In the genomic region with DNA sequence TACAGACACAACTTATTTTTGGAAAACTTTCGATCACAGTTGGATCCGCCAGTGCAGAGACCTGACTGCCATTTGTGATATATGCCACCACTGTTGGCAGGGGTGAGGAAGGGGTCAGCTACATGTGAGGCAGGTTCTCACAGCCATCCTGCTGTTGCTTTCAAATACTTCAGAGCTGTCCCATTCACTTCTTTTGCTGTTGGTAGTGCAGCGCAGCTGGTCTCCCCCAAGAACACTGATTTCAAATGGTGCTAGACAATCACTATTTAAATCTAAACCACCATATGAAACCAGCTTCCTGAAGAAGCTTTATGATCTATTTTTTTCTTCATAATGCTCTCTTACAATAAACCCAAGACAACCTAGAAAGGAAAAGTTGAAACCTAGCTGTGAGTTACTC, we compare ENCODE assay signal across 18 cellular contexts.
DNase-seq lines count a peak whose midpoint lies in the region; ATAC-seq, FAIRE-seq and TF ChIP-seq lines count a peak whose summit lies in the region.
"Had no signal": no experiment of that assay in that cellular context is flagged by ENCODE, and none has a peak within 500 bp of the region (broad histone marks: within the 10 kb centered on the region; RNA-seq: fewer than 3 reads in every experiment).

No MANE protein-coding gene starts in this region.

- no peak for DNase-seq in stimulated activated naive CD8-positive, alpha-beta T cell treated with anti-CD3 and anti-CD28 coated beads, Interleukin-15, Interleukin-2, amounts not matched to agents 100 U/mL and 50 U/mL, for 24 hours
- DNase-seq in SK-MEL-5 (ENCODE audit: low read depth, low spot score) = peak; percentile 8
- DNase-seq in endothelial cell of umbilical vein (ENCODE audit: low read depth, low spot score) = no peak
- DNase-seq in activated CD4-positive, CD25-positive, alpha-beta regulatory T cell treated with anti-CD3 and anti-CD28 coated beads, Interleukin-2, amount 50 U/mL, for 72 hours = no peak
- DNase-seq in HT-29 (ENCODE audit: low spot score) = no peak
- no peak for DNase-seq in SIG-M5 (lab: John Stamatoyannopoulos, UW)
- no peak for DNase-seq in trophoblast cell
- DNase-seq: activated B cell treated with CpG ODN at 0.5 μM for 24 hours; H7; KBM-7; mucosa of descending colon; MV-4-11; NCI-H2081; NCI-H510A treated with DMSO at 0.1 percent for 48 hours; Right ventricle myocardium superior; stimulated activated naive CD4-positive, alpha-beta T cell; upper lobe of left lung had no signal

- TF ChIP-seq CTCF in endothelial cell of umbilical vein (IDR thresholded peaks at IDR 0.05; ENCODE audit: extremely low read depth in 1 of 2, insufficient read depth in 1 of 2, low read depth in 1 of 2, low read length in 2 of 2) = no peak

- H3K9ac ChIP-seq in endothelial cell of umbilical vein (replicated peaks; ENCODE audit: extremely low read depth, insufficient read depth, low read length) = no peak overlapping the region
- H3K9ac ChIP-seq in trophoblast cell (ENCODE audit: low read length) = no peak overlapping the region

- H3K27me3 Mint-ChIP-seq in stimulated activated naive CD8-positive, alpha-beta T cell treated with anti-CD3 and anti-CD28 coated beads, Interleukin-15, Interleukin-2, amounts not matched to agents 100 ng/mL and 50 ng/mL, for 24 hours = no peaks in the 10 kb centered on the region
- H3K27me3 Mint-ChIP-seq: activated B cell treated with CpG ODN at 0.5 μM for 24 hours had no signal

- no peak overlapping the region for H3K4me2 ChIP-seq in endothelial cell of umbilical vein (ENCODE audit: insufficient read depth, low read length)
- H3K4me2 ChIP-seq in trophoblast cell (ENCODE audit: low read length) = no peak overlapping the region

- H3K27ac ChIP-seq in endothelial cell of umbilical vein (ENCODE audit: insufficient read depth, low read depth, low read length) (no peak overlapping the region), trophoblast cell (ENCODE audit: low read depth, low read length) (no peak overlapping the region)

- H3K27me3 ChIP-seq in endothelial cell of umbilical vein (ENCODE audit: control insufficient read depth in 2 of 2, insufficient read depth in 2 of 2, low read length in 2 of 2) (no peaks in the 10 kb centered on the region), trophoblast cell (ENCODE audit: insufficient read depth, low read length) (no peaks in the 10 kb centered on the region)
- H3K27me3 ChIP-seq: upper lobe of left lung had no signal

- peaks cover 80% of the 10 kb centered on the region for H3K79me2 ChIP-seq in endothelial cell of umbilical vein (ENCODE audit: control insufficient read depth, insufficient read depth, low read length)
- no peaks in the 10 kb centered on the region for H3K79me2 ChIP-seq in trophoblast cell (ENCODE audit: control insufficient read depth, insufficient read depth, low read length, poor library complexity)

- H3K36me3 ChIP-seq in endothelial cell of umbilical vein (ENCODE audit: control insufficient read depth in 2 of 2, extremely low read depth in 1 of 2, insufficient read depth in 2 of 2, low read length in 2 of 2) (peaks cover 23 to 48% of the 10 kb centered on the region in 2 experiments), trophoblast cell (ENCODE audit: control insufficient read depth in 1 of 2, insufficient read depth in 2 of 2, low read length in 2 of 2) (no peaks in the 10 kb centered on the region)

- no peak overlapping the region for H4K91ac ChIP-seq in trophoblast cell (ENCODE audit: low read depth, low read length)

- FAIRE-seq in endothelial cell of umbilical vein (lab: Jason Lieb, UNC) = no peak

- H3K36me3 Mint-ChIP-seq in stimulated activated naive CD8-positive, alpha-beta T cell treated with anti-CD3 and anti-CD28 coated beads, Interleukin-15, Interleukin-2, amounts not matched to agents 100 ng/mL and 50 ng/mL, for 24 hours (ENCODE audit: low read depth) = peaks cover 89% of the 10 kb centered on the region

- H3K18ac ChIP-seq in trophoblast cell (ENCODE audit: low read length) = no peak overlapping the region

- H3K4me3 ChIP-seq in endothelial cell of umbilical vein (replicated peaks in 1 of 3; ENCODE audit: insufficient read depth in 1 of 3, low read depth in 1 of 3, low read length in 3 of 3) (no peak overlapping the region), trophoblast cell (ENCODE audit: low read depth, low read length) (no peak overlapping the region)
- H3K4me3 ChIP-seq: mucosa of descending colon, upper lobe of left lung had no signal

- no CpG with 5 or more reads among the region's 3 CpGs for WGBS in trophoblast cell (ENCODE audit: extremely low coverage, insufficient coverage, insufficient read length)

- H3K23ac ChIP-seq in trophoblast cell (ENCODE audit: low read length) = no peak overlapping the region

- H3K9me1 ChIP-seq in endothelial cell of umbilical vein (replicated peaks; ENCODE audit: control insufficient read depth, extremely low read depth, insufficient read depth, low read length) = no peaks in the 10 kb centered on the region

- in situ Hi-C loops in SK-MEL-5 (cut with HindIII; ENCODE audit: low pct_unique_long_range_greater_than_20kb, low sequenced_read_pairs) = no loop called here

- H2BK120ac ChIP-seq in trophoblast cell (ENCODE audit: insufficient read depth, low read length, poor library complexity) = no peak overlapping the region

- no peak overlapping the region for H4K8ac ChIP-seq in trophoblast cell (ENCODE audit: low read depth, low read length)

- H2AK5ac ChIP-seq in trophoblast cell (ENCODE audit: low read length) = no peak overlapping the region

- no peak overlapping the region for H4K12ac ChIP-seq in trophoblast cell (ENCODE audit: low read depth, low read length)

- peaks cover 7% of the 10 kb centered on the region for H4K20me1 ChIP-seq in endothelial cell of umbilical vein (replicated peaks; ENCODE audit: control insufficient read depth, extremely low read depth, insufficient read depth, low read length)

- H3K4me1 Mint-ChIP-seq in stimulated activated naive CD8-positive, alpha-beta T cell treated with anti-CD3 and anti-CD28 coated beads, Interleukin-15, Interleukin-2, amounts not matched to agents 100 ng/mL and 50 ng/mL, for 24 hours (ENCODE audit: low read depth) = peaks cover 32% of the 10 kb centered on the region

- no peak overlapping the region for H2BK5ac ChIP-seq in trophoblast cell (ENCODE audit: low read depth, low read length, poor library complexity)

- H3K9me3 Mint-ChIP-seq in stimulated activated naive CD8-positive, alpha-beta T cell treated with anti-CD3 and anti-CD28 coated beads, Interleukin-15, Interleukin-2, amounts not matched to agents 100 ng/mL and 50 ng/mL, for 24 hours = no peaks in the 10 kb centered on the region
- H3K9me3 Mint-ChIP-seq: activated B cell treated with CpG ODN at 0.5 μM for 24 hours had no signal

- TF ChIP-seq POLR2A in endothelial cell of umbilical vein (IDR thresholded peaks at IDR 0.05; ENCODE audit: low read depth, low read length) = no peak

- no peak overlapping the region for H3K4me3 Mint-ChIP-seq in stimulated activated naive CD8-positive, alpha-beta T cell treated with anti-CD3 and anti-CD28 coated beads, Interleukin-15, Interleukin-2, amounts not matched to agents 100 ng/mL and 50 ng/mL, for 24 hours
- H3K4me3 Mint-ChIP-seq: activated B cell treated with CpG ODN at 0.5 μM for 24 hours had no signal

- no peak for ATAC-seq in stimulated activated naive CD8-positive, alpha-beta T cell treated with anti-CD3 and anti-CD28 coated beads, Interleukin-15, Interleukin-2, amounts not matched to agents 100 U/mL and 50 U/mL, for 24 hours
- ATAC-seq: mucosa of descending colon had no signal

- CTCF ChIA-PET in endothelial cell of umbilical vein (lab: Charles Lee) = interaction anchor here (0.9 to 1.3 kb wide), 2 partner anchors 9 to 163 kb away, joined by 3 to 4 read pairs; no protein-coding TSS in a partner anchor

- H3K9me3 ChIP-seq in endothelial cell of umbilical vein (replicated peaks; ENCODE audit: control insufficient read depth, insufficient read depth, low read length) (no peaks in the 10 kb centered on the region), trophoblast cell (ENCODE audit: insufficient read depth, low read depth, low read length) (no peaks in the 10 kb centered on the region)
- H3K9me3 ChIP-seq: mucosa of descending colon, upper lobe of left lung had no signal

- no TSS peak for BruUV-seq in endothelial cell of umbilical vein (replicated peaks; lab: Mats Ljungman, UMichigan)

- H3K4me1 ChIP-seq in endothelial cell of umbilical vein (ENCODE audit: control insufficient read depth, extremely low read depth, insufficient read depth, low read length) (peaks cover 12% of the 10 kb centered on the region), trophoblast cell (ENCODE audit: control insufficient read depth in 1 of 2, insufficient read depth in 2 of 2, low read length in 2 of 2) (no peaks in the 10 kb centered on the region)

- POLR2A ChIA-PET in endothelial cell of umbilical vein (lab: Charles Lee) = no interaction called here

- H3K14ac ChIP-seq in trophoblast cell (ENCODE audit: low read length) = no peak overlapping the region

- H2AFZ ChIP-seq in endothelial cell of umbilical vein (ENCODE audit: low read depth, low read length) (no peak overlapping the region), trophoblast cell (ENCODE audit: insufficient read depth, low read length, poor library complexity) (no peak overlapping the region)

- H3K4ac ChIP-seq in trophoblast cell (ENCODE audit: low read depth, low read length) = no peak overlapping the region

- H2BK12ac ChIP-seq in trophoblast cell (ENCODE audit: low read length) = no peak overlapping the region

- dilution Hi-C loops in endothelial cell of umbilical vein (cut with MboI; ENCODE audit: extremely low pct_ligation_motif_present, low sequenced_read_pairs) = no loop called here

- no peaks in the 10 kb centered on the region for H3K79me1 ChIP-seq in trophoblast cell (ENCODE audit: low read length)

- H3K27ac Mint-ChIP-seq in stimulated activated naive CD8-positive, alpha-beta T cell treated with anti-CD3 and anti-CD28 coated beads, Interleukin-15, Interleukin-2, amounts not matched to agents 100 ng/mL and 50 ng/mL, for 24 hours = peak overlapping the region; percentile 38
- H3K27ac Mint-ChIP-seq: activated B cell treated with CpG ODN at 0.5 μM for 24 hours had no signal

- intact Hi-C loops in endothelial cell of umbilical vein (cut with micrococcal nuclease) = no loop called here

TF ChIP-seq in endothelial cell of umbilical vein, 7 proteins besides CTCF, POLR2A, EP300 and RAD21:
- TF ChIP-seq, protein P1, sequence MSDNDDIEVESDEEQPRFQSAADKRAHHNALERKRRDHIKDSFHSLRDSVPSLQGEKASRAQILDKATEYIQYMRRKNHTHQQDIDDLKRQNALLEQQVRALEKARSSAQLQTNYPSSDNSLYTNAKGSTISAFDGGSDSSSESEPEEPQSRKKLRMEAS (IDR thresholded peaks at IDR 0.05; ENCODE audit: insufficient read depth, insufficient read length) = no peak
- TF ChIP-seq POLR2AphosphoS5 (IDR thresholded peaks at IDR 0.05; ENCODE audit: insufficient read depth, low read depth, low read length) (peak; percentile 58), JUN (IDR thresholded peaks at IDR 0.05; ENCODE audit: borderline replicate concordance, insufficient read depth, insufficient read length, low read depth) (no peak)
